ENCODE assay signal across 15 cellular contexts in the genomic region with DNA sequence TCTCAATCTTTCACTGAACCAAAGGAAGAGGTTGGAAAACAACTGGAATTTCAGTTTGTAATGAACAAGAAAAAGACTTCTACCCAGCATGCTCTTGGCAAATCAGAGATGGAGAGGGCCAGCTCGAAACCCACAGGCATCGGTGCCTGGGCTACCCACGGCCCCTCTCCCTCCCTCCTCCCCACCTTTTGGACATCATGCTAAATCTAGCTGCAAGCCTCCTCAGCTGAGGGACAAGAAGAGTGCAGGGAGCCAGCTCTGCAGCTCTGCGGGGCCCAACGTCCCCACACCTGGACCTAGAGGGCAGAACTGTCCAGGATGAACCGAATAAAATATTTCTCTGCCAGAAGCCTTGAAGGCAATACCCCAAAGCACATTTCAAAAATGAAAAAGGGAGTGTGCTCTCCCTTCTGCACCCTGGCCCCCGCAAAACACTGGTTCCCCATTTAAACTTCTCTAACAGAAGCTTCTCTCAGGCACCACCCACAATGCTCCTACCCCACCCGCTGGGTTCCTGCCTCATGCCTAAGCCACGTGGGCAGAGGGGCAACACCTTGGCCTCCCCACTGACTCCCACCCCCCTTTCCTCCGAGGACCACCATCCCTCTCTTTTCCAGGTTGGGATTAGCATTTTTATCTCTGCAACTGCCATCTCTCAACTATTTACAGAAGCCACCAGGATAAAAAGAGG. TPM values are rescaled to one million over a fixed set of nuclear protein-coding genes. Genes with fewer than 3 reads are reported as not detected.
DNase-seq lines count a peak whose midpoint lies in the region; ATAC-seq, FAIRE-seq and TF ChIP-seq lines count a peak whose summit lies in the region.
"Had no signal": no experiment of that assay in that cellular context is flagged by ENCODE, and none has a peak within 500 bp of the region (broad histone marks: within the 10 kb centered on the region; RNA-seq: fewer than 3 reads in every experiment).

No MANE protein-coding gene starts in this region.

- 0 out of 2 replicates have a peak overlapping the region, but pooled peaks have one; percentile 24 for H3K9ac ChIP-seq in HUES48 (ENCODE audit: low read depth, low read length)

- TF ChIP-seq CTCF in ovary (IDR thresholded peaks at IDR 0.05) (no peak), gastroesophageal sphincter (IDR thresholded peaks at IDR 0.05) (no peak)

- H3K4me3 ChIP-seq in HUES48 (ENCODE audit: low read depth, low read length): no peak overlapping the region
- no peak overlapping the region for H3K4me3 ChIP-seq in ovary
- no peak overlapping the region for H3K4me3 ChIP-seq in gastroesophageal sphincter

- FAIRE-seq in urothelium cell line (lab: Jason Lieb, UNC): no peak

- intact Hi-C loops in ovary (cut with DNase I): loop anchor here in 1 of 4 donors (5.0 kb wide), 1 partner anchor 46 kb away; no protein-coding TSS in a partner anchor

- peaks cover 5% of the 10 kb centered on the region; the same call in 1 of the 2 replicates for H3K36me3 ChIP-seq in HUES48 (ENCODE audit: control insufficient read depth, insufficient read depth, low read length)
- no peaks in the 10 kb centered on the region for H3K36me3 ChIP-seq in ovary
- H3K36me3 ChIP-seq in gastroesophageal sphincter: peaks cover 0 to 26% of the 10 kb centered on the region in 2 donors

- TF ChIP-seq POLR2A in ovary (IDR thresholded peaks at IDR 0.05): no peak
- TF ChIP-seq POLR2A in gastroesophageal sphincter (IDR thresholded peaks at IDR 0.05): no peak

- DNase-seq in G401 (ENCODE audit: low spot score) (peak; percentile 41), ovary (peak in 1 of 5 donors; percentile 38), urothelium cell line (ENCODE audit: low spot score) (no peak), DMS53 treated with DMSO at 0.1 percent for 48 hours (lab: John Stamatoyannopoulos, UW; ENCODE audit: unreplicated experiment) (no peak), GM19240 (ENCODE audit: insufficient read length, low spot score) (no peak)
- DNase-seq: activated CD4-positive, alpha-beta T cell treated with anti-CD3 and anti-CD28 coated beads, Interleukin-2, amount 50 U/mL, for 48 hours; CD4-positive, CD25-positive, alpha-beta regulatory T cell; foreskin melanocyte; GOT3; NCI-H1694; stimulated activated CD4-positive, alpha-beta T cell treated with anti-CD3 and anti-CD28 coated beads, Interleukin-15, amount 100 ng/mL, for 24 hours had no signal

- 34 to 36% (median 35%) methylated on average over 10 of the region's 10 CpGs for WGBS in ovary, 3 donors
- 17 to 23% methylated on average over 4 of the region's 10 CpGs for WGBS in gastroesophageal sphincter (ENCODE audit: low coverage in 1 of 2), 2 donors

- TF ChIP-seq EP300 in ovary (IDR thresholded peaks at IDR 0.05) (no peak), gastroesophageal sphincter (IDR thresholded peaks at IDR 0.05) (no peak)

- H3K27ac ChIP-seq in HUES48 (ENCODE audit: low read depth, low read length) (peak overlapping the region; percentile 6), cingulate gyrus (ENCODE audit: low read depth, low read length) (peak overlapping the region; percentile 54), ovary (peak overlapping the region; percentile 44 to 78), gastroesophageal sphincter (peak overlapping the region in 2 of 4 donors; percentile 46 to 53)

- H3K9me3 ChIP-seq in HUES48 (ENCODE audit: control insufficient read depth, insufficient read depth, low read length) (no peaks in the 10 kb centered on the region), ovary (no peaks in the 10 kb centered on the region), gastroesophageal sphincter (no peaks in the 10 kb centered on the region)

- H3K27me3 ChIP-seq in HUES48 (ENCODE audit: control insufficient read depth, insufficient read depth, low read length): no peaks in the 10 kb centered on the region
- no peaks in the 10 kb centered on the region for H3K27me3 ChIP-seq in ovary
- H3K27me3 ChIP-seq in gastroesophageal sphincter: no peaks in the 10 kb centered on the region

- H3K4me1 ChIP-seq in HUES48 (ENCODE audit: control insufficient read depth, insufficient read depth, low read length) (peaks cover 14% of the 10 kb centered on the region; the same call in 1 of the 2 replicates), ovary (ENCODE audit: insufficient read depth) (peaks cover 31% of the 10 kb centered on the region), gastroesophageal sphincter (peaks cover 0 to 62% (median 7%) of the 10 kb centered on the region in 3 donors)

- ATAC-seq in gastroesophageal sphincter: no peak
- ATAC-seq: activated naive CD4-positive, alpha-beta T cell treated with anti-CD3 and anti-CD28 coated beads, Interleukin-2, amount 50 U/mL, for 72 hours had no signal

- in situ Hi-C loops in G401 (cut with HindIII; ENCODE audit: low sequenced_read_pairs): no loop called here

RNA-seq across cellular contexts. Expression of a gene that starts 8.2 kb away (rescaled TPM):
- 22.5 and 27.2 TPM in 2 replicates for total RNA-seq in G401 (2014; rRNA removed; shearing (Covaris generic))
- total RNA-seq in ovary (10 to 100 TPM; 19.0 to 44.6 (median 38.6) TPM), gastroesophageal sphincter (10 to 100 TPM; 26.0 to 40.3 (median 30.3) TPM)
- polyA plus RNA-seq in ovary: 10 to 100 TPM; 23.2 to 38.0 TPM
